In genomic region chr3:72576563-72576962, GRCh38 we compare ENCODE assay signal across 1 cellular context.
A peak's percentile ranks its signal among the peaks of the same experiment; 100 is the strongest.
TF ChIP-seq lines count a peak whose summit lies in the region.

No MANE protein-coding gene starts in this region.

TF ChIP-seq in HepG2, 621 proteins besides CTCF, POLR2A, EP300 and RAD21 (continued from another document):
- no peak for TF ChIP-seq HNRNPUL1 (IDR thresholded peaks at IDR 0.05; ENCODE audit: low read depth, low read length)
- no peak for TF ChIP-seq WIZ (CRISPR knock-in tag; IDR thresholded peaks at IDR 0.05)
- TF ChIP-seq TFDP2 (CRISPR knock-in tag; IDR thresholded peaks at IDR 0.05) = no peak
- TF ChIP-seq ZNF770 (CRISPR knock-in tag; IDR thresholded peaks at IDR 0.05) = 0 out of 2 replicates have a peak, but pooled peaks have one; percentile 12
- TF ChIP-seq NFE2L2 (IDR thresholded peaks at IDR 0.05; ENCODE audit: low read length) = peak; percentile 62; the same call in 1 of the 2 replicates
